18 cellular contexts compared by ENCODE assay signal in the genomic region with DNA sequence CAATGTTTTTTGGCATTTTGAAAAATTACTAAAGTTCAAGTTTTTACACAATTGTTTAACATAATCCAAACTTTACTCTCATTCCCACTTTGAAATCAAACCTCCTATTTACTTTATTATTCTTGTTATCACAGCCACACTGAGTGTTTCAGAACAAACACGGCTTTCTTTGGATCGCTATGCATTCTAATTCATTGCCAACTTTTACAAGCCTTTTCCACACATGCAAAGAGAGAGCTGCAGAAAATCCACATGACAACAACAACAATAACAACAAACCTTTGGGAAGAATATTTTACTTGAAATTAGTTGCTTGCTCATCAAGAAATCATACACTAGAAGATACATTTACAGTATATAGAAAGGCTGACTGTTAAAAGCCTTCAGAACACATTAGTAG. TPM values are rescaled to one million over a fixed set of nuclear protein-coding genes. Genes with fewer than 3 reads are reported as not detected.
A peak's percentile ranks its signal among the peaks of the same experiment; 100 is the strongest.
DNase-seq lines count a peak whose midpoint lies in the region; ATAC-seq, FAIRE-seq and TF ChIP-seq lines count a peak whose summit lies in the region.
"Had no signal": no experiment of that assay in that cellular context is flagged by ENCODE, and none has a peak within 500 bp of the region (broad histone marks: within the 10 kb centered on the region; RNA-seq: fewer than 3 reads in every experiment).

No MANE protein-coding gene starts in this region.

- H3K27ac ChIP-seq in lower lobe of right lung: peak overlapping the region; percentile 48
- H3K27ac ChIP-seq in tibial artery: peak overlapping the region; percentile 1 to 27
- H3K27ac ChIP-seq: body of pancreas had no signal

- intact Hi-C loops in lower lobe of right lung (cut with DNase I) (no loop called here), tibial artery (cut with DNase I; ENCODE audit: low total_unique reads) (no loop called here)

- H3K27ac Mint-ChIP-seq in endothelial cell (ENCODE audit: unreplicated experiment): peak overlapping the region; percentile 93
- H3K27ac Mint-ChIP-seq: activated CD4-positive, alpha-beta T cell treated with anti-CD3 and anti-CD28 coated beads, Interleukin-2, amount 10 ng/mL, durations not matched to agents 7 days and 5 days; activated naive CD4-positive, alpha-beta T cell treated with anti-CD3 and anti-CD28 coated beads, Interleukin-2, amount 10 ng/mL, durations not matched to agents 7 days and 5 days; immature natural killer cell had no signal

- H3K27me3 ChIP-seq in NT2/D1 (ENCODE audit: insufficient read depth, insufficient read length) (no peaks in the 10 kb centered on the region), lower lobe of right lung (ENCODE audit: low read depth) (no peaks in the 10 kb centered on the region), tibial artery (no peaks in the 10 kb centered on the region)
- H3K27me3 ChIP-seq: BE2C, body of pancreas, Peyer's patch, testis had no signal

- no peaks in the 10 kb centered on the region for H3K9me3 Mint-ChIP-seq in endothelial cell (ENCODE audit: unreplicated experiment)
- H3K9me3 Mint-ChIP-seq: activated CD4-positive, alpha-beta T cell treated with anti-CD3 and anti-CD28 coated beads, Interleukin-2, amount 10 ng/mL, durations not matched to agents 7 days and 5 days; activated naive CD4-positive, alpha-beta T cell treated with anti-CD3 and anti-CD28 coated beads, Interleukin-2, amount 10 ng/mL, durations not matched to agents 7 days and 5 days had no signal

- H3K36me3 Mint-ChIP-seq in endothelial cell (ENCODE audit: low read depth, unreplicated experiment): peaks cover 7% of the 10 kb centered on the region
- H3K36me3 Mint-ChIP-seq: activated naive CD4-positive, alpha-beta T cell treated with anti-CD3 and anti-CD28 coated beads, Interleukin-2, amount 10 ng/mL, durations not matched to agents 7 days and 5 days; immature natural killer cell had no signal

- H3K4me1 ChIP-seq in NT2/D1 (ENCODE audit: insufficient read depth, insufficient read length): no peaks in the 10 kb centered on the region
- peaks cover 12% of the 10 kb centered on the region for H3K4me1 ChIP-seq in lower lobe of right lung
- H3K4me1 ChIP-seq in tibial artery: peaks cover 0 to 24% (median 13%) of the 10 kb centered on the region in 4 donors
- H3K4me1 ChIP-seq: body of pancreas, testis had no signal

- H3K4me1 Mint-ChIP-seq in endothelial cell (ENCODE audit: unreplicated experiment): peaks cover 37% of the 10 kb centered on the region
- H3K4me1 Mint-ChIP-seq: activated CD4-positive, alpha-beta T cell treated with anti-CD3 and anti-CD28 coated beads, Interleukin-2, amount 10 ng/mL, durations not matched to agents 7 days and 5 days; activated naive CD4-positive, alpha-beta T cell treated with anti-CD3 and anti-CD28 coated beads, Interleukin-2, amount 10 ng/mL, durations not matched to agents 7 days and 5 days; immature natural killer cell had no signal

- no peak for TF ChIP-seq CTCF in endothelial cell (IDR thresholded peaks at IDR 0.05; ENCODE audit: unreplicated experiment)
- TF ChIP-seq CTCF in lower lobe of right lung (IDR thresholded peaks at IDR 0.05): no peak
- no peak for TF ChIP-seq CTCF in tibial artery (IDR thresholded peaks at IDR 0.05)

- DNase-seq in NT2/D1 (ENCODE audit: low read depth, low spot score) (no peak), endothelial cell (ENCODE audit: low spot score) (no peak), lower lobe of right lung (no peak), tibial artery (no peak), iPS-NIHi11 (ENCODE audit: low spot score) (no peak), HTR-8/SVneo (ENCODE audit: insufficient read length, low spot score) (no peak)
- DNase-seq: activated CD4-positive, alpha-beta T cell treated with anti-CD3 and anti-CD28 coated beads, Interleukin-2, amount 10 ng/mL, durations not matched to agents 7 days and 5 days; activated naive CD4-positive, alpha-beta T cell treated with anti-CD3 and anti-CD28 coated beads, Interleukin-2, amount 10 ng/mL, durations not matched to agents 7 days and 5 days; activated T-cell treated with anti-CD3 and anti-CD28 coated beads, Interleukin-2, amount 50 U/mL, for 1 hour; BE2C; body of pancreas; immature natural killer cell; midbrain; NCI-H748 treated with DMSO at 0.1 percent for 48 hours; Peyer's patch; stimulated activated CD4-positive, alpha-beta T cell treated with anti-CD3 and anti-CD28 coated beads, Interleukin-4, amount 100 ng/mL, for 1 hour; testis had no signal

- H3K9me3 ChIP-seq in NT2/D1 (ENCODE audit: insufficient read depth, low read length) (no peaks in the 10 kb centered on the region), lower lobe of right lung (no peaks in the 10 kb centered on the region), tibial artery (no peaks in the 10 kb centered on the region)
- H3K9me3 ChIP-seq: BE2C, body of pancreas, Peyer's patch, testis had no signal

- FAIRE-seq in HTR-8/SVneo (lab: Jason Lieb, UNC): no peak

- ATAC-seq in lower lobe of right lung (peak in 1 of 2 donors; percentile 26), HG02938 (IDR thresholded peaks at IDR 0.05; ENCODE audit: unreplicated experiment) (no peak)
- ATAC-seq: body of pancreas had no signal

- H3K4me3 ChIP-seq in NT2/D1 (ENCODE audit: insufficient read length, low read depth) (peak overlapping the region; percentile 39), lower lobe of right lung (no peak overlapping the region), tibial artery (no peak overlapping the region)
- H3K4me3 ChIP-seq: body of pancreas, Peyer's patch, testis had no signal

- peak overlapping the region; percentile 65 for H3K9ac ChIP-seq in NT2/D1 (ENCODE audit: insufficient read length, low read depth)

- H3K4me3 Mint-ChIP-seq in endothelial cell (ENCODE audit: unreplicated experiment): no peak overlapping the region
- H3K4me3 Mint-ChIP-seq: activated CD4-positive, alpha-beta T cell treated with anti-CD3 and anti-CD28 coated beads, Interleukin-2, amount 10 ng/mL, durations not matched to agents 7 days and 5 days; activated naive CD4-positive, alpha-beta T cell treated with anti-CD3 and anti-CD28 coated beads, Interleukin-2, amount 10 ng/mL, durations not matched to agents 7 days and 5 days; immature natural killer cell had no signal

- H3K27me3 Mint-ChIP-seq in endothelial cell (ENCODE audit: unreplicated experiment): no peaks in the 10 kb centered on the region

- no peaks in the 10 kb centered on the region for H3K36me3 ChIP-seq in NT2/D1 (ENCODE audit: insufficient read depth, insufficient read length, low read length)
- H3K36me3 ChIP-seq in lower lobe of right lung: no peaks in the 10 kb centered on the region
- H3K36me3 ChIP-seq in tibial artery: peaks cover 0 to 9% (median 0%) of the 10 kb centered on the region in 3 donors
- H3K36me3 ChIP-seq: BE2C, Peyer's patch had no signal

RNA-seq across cellular contexts. Expression of a gene that starts 49.2 kb away (rescaled TPM):
- total RNA-seq in endothelial cell (ENCODE audit: unreplicated experiment): 99.4 TPM
- 178 TPM for total RNA-seq in lower lobe of right lung
